24 cellular contexts compared by ENCODE assay signal in genomic region chr14:24133730-24134129, GRCh38. TPM values are rescaled to one million over a fixed set of nuclear protein-coding genes. Genes with fewer than 3 reads are reported as not detected.
"Had no signal": no experiment of that assay in that cellular context is flagged by ENCODE, and none has a peak within 500 bp of the region (broad histone marks: within the 10 kb centered on the region; RNA-seq: fewer than 3 reads in every experiment).

No MANE protein-coding gene starts in this region.

- ATAC-seq: activated T-cell treated with anti-CD3 and anti-CD28 coated beads, Interleukin-2, amount 50 U/mL, for 4 hours; K562 had no signal

- H3K27me3 Mint-ChIP-seq: activated naive CD8-positive, alpha-beta T cell treated with anti-CD3 and anti-CD28 coated beads for 36 hours had no signal

- H3K27ac ChIP-seq: brain microvascular endothelial cell, PC-9, WERI-Rb-1 had no signal

- H3K27me3 ChIP-seq: brain microvascular endothelial cell, cardiac muscle cell had no signal

- H3K4me3 Mint-ChIP-seq: activated naive CD8-positive, alpha-beta T cell treated with anti-CD3 and anti-CD28 coated beads for 36 hours; T-helper 1 cell treated with Interleukin-12 subunit alpha and Interleukin-12 subunit beta and Interleukin-4 antibody, amounts not matched to agents 30 μg/mL and 1 μg/mL, for 36 hours had no signal

- DNase-seq: activated CD4-positive, alpha-beta T cell treated with anti-CD3 and anti-CD28 coated beads for 48 hours; activated CD4-positive, alpha-beta T cell treated with anti-CD3 and anti-CD28 coated beads, Interleukin-2, amount 50 U/mL, for 4 hours; activated CD4-positive, CD25-positive, alpha-beta regulatory T cell treated with anti-CD3 and anti-CD28 coated beads, Interleukin-2, amount 50 U/mL, for 72 hours; activated CD8-positive, alpha-beta memory T cell treated with anti-CD3 and anti-CD28 coated beads for 24 hours; activated effector memory CD4-positive, alpha-beta T cell treated with anti-CD3 and anti-CD28 coated beads, Interleukin-2, amount 50 U/mL, for 16 hours; activated naive CD4-positive, alpha-beta T cell treated with Interleukin-2 at 50 U/mL for 16 hours; activated naive CD8-positive, alpha-beta T cell treated with anti-CD3 and anti-CD28 coated beads for 36 hours; activated T-cell treated with anti-CD3 and anti-CD28 coated beads, Interleukin-2, amount 50 U/mL, for 4 hours; brain microvascular endothelial cell; NCI-H1105 treated with DMSO at 0.1 percent for 48 hours; NCI-H1436 treated with DMSO at 0.1 percent for 48 hours; NCI-H187; NCI-H2081 treated with DMSO at 0.1 percent for 48 hours; NCI-H345; NCI-H510A treated with DMSO at 0.1 percent for 48 hours; NCI-H69; PC-9; SHP77 treated with DMSO at 0.1 percent for 48 hours; T1000; WERI-Rb-1 had no signal

- H3K4me3 ChIP-seq: cardiac muscle cell, K562, PC-9 had no signal

RNA-seq across cellular contexts. Expression of gene FITM1, which starts 3.3 kb away (rescaled TPM):
- total RNA-seq: SK-MEL-5 had no signal
